8 cellular contexts compared by ENCODE assay signal in genomic region chr2:84939426-84940087, GRCh38. TPM values are rescaled to one million over a fixed set of nuclear protein-coding genes. Genes with fewer than 3 reads are reported as not detected.
A peak's percentile ranks its signal among the peaks of the same experiment; 100 is the strongest.
DNase-seq lines count a peak whose midpoint lies in the region; ATAC-seq and TF ChIP-seq lines count a peak whose summit lies in the region.

No MANE protein-coding gene starts in this region.

- H3K27ac Mint-ChIP-seq in activated naive CD8-positive, alpha-beta T cell treated with anti-CD3 and anti-CD28 coated beads, Interleukin-2, amount 10 ng/mL, durations not matched to agents 7 days and 5 days, result peak overlapping the region; percentile 99
- H3K27ac Mint-ChIP-seq in type B pancreatic cell, result no peak overlapping the region

- peaks cover 12% of the 10 kb centered on the region for H3K36me3 Mint-ChIP-seq in activated naive CD8-positive, alpha-beta T cell treated with anti-CD3 and anti-CD28 coated beads, Interleukin-2, amount 10 ng/mL, durations not matched to agents 7 days and 5 days
- no peaks in the 10 kb centered on the region for H3K36me3 Mint-ChIP-seq in type B pancreatic cell

- no peaks in the 10 kb centered on the region for H3K27me3 ChIP-seq in RWPE2 (ENCODE audit: insufficient read depth, poor library complexity, severe bottlenecking)

- H3K4me3 ChIP-seq in RWPE2 (ENCODE audit: severe bottlenecking), result no peak overlapping the region

- DNase-seq in RWPE2 (ENCODE audit: low spot score) (no peak), NCI-H2227 treated with DMSO at 0.1 percent for 48 hours (lab: John Stamatoyannopoulos, UW) (no peak), type B pancreatic cell (ENCODE audit: extremely low spot score, unreplicated experiment) (no peak), HuH-7.5 (ENCODE audit: low spot score) (no peak)
- peak; percentile 70 for DNase-seq in activated naive CD8-positive, alpha-beta T cell treated with anti-CD3 and anti-CD28 coated beads, Interleukin-2, amount 10 ng/mL, durations not matched to agents 7 days and 5 days
- peak; percentile 76 for DNase-seq in stimulated activated CD4-positive, alpha-beta T cell treated with anti-CD3 and anti-CD28 coated beads, Interleukin-4, amount 100 ng/mL, for 24 hours

- no peaks in the 10 kb centered on the region for H3K9me3 Mint-ChIP-seq in activated naive CD8-positive, alpha-beta T cell treated with anti-CD3 and anti-CD28 coated beads, Interleukin-2, amount 10 ng/mL, durations not matched to agents 7 days and 5 days
- no peaks in the 10 kb centered on the region for H3K9me3 Mint-ChIP-seq in type B pancreatic cell

- H3K27me3 Mint-ChIP-seq in activated naive CD8-positive, alpha-beta T cell treated with anti-CD3 and anti-CD28 coated beads, Interleukin-2, amount 10 ng/mL, durations not matched to agents 7 days and 5 days, result no peaks in the 10 kb centered on the region
- H3K27me3 Mint-ChIP-seq in type B pancreatic cell, result no peaks in the 10 kb centered on the region

- peak; percentile 68 for ATAC-seq in GM18519 (IDR thresholded peaks at IDR 0.05; ENCODE audit: low FRiP score, unreplicated experiment)
- ATAC-seq in HG02885 (IDR thresholded peaks at IDR 0.05; ENCODE audit: poor library complexity, unreplicated experiment), result peak; percentile 81
- ATAC-seq in RWPE2 (ENCODE audit: low read depth), result no peak
- peak; percentile 93 for ATAC-seq in activated naive CD8-positive, alpha-beta T cell treated with anti-CD3 and anti-CD28 coated beads, Interleukin-2, amount 10 ng/mL, durations not matched to agents 7 days and 5 days (ENCODE audit: low read depth)

- H3K4me1 ChIP-seq in RWPE2 (ENCODE audit: insufficient read depth, poor library complexity, severe bottlenecking), result peaks cover 11% of the 10 kb centered on the region

- POLR2A ChIA-PET in activated naive CD8-positive, alpha-beta T cell treated with anti-CD3 and anti-CD28 coated beads, Interleukin-2, amount 10 ng/mL, durations not matched to agents 7 days and 5 days (lab: Charles Lee), result interaction anchor here (0.8 to 5.4 kb wide), 21 partner anchors 8 to 480 kb away, joined by 3 to 94 read pairs (median 5); partner anchors contain the start of genes KCMF1, SUCLG1, TGOLN2 and TMSB10

- no peaks in the 10 kb centered on the region for H3K9me3 ChIP-seq in RWPE2 (ENCODE audit: severe bottlenecking)

- TF ChIP-seq CTCF in RWPE2 (IDR thresholded peaks at IDR 0.05; ENCODE audit: poor library complexity, severe bottlenecking) (no peak), type B pancreatic cell (conservative IDR thresholded peaks at IDR 0.05) (no peak)

- peaks cover 37% of the 10 kb centered on the region for H3K4me1 Mint-ChIP-seq in activated naive CD8-positive, alpha-beta T cell treated with anti-CD3 and anti-CD28 coated beads, Interleukin-2, amount 10 ng/mL, durations not matched to agents 7 days and 5 days
- no peaks in the 10 kb centered on the region for H3K4me1 Mint-ChIP-seq in type B pancreatic cell (ENCODE audit: unreplicated experiment)

- H3K36me3 ChIP-seq in RWPE2 (ENCODE audit: low read depth), result peaks cover 3% of the 10 kb centered on the region; the same call in 1 of the 2 replicates

- peak overlapping the region; percentile 87 for H3K4me3 Mint-ChIP-seq in activated naive CD8-positive, alpha-beta T cell treated with anti-CD3 and anti-CD28 coated beads, Interleukin-2, amount 10 ng/mL, durations not matched to agents 7 days and 5 days
- H3K4me3 Mint-ChIP-seq in type B pancreatic cell, result no peak overlapping the region

- peak overlapping the region; percentile 31 for H3K27ac ChIP-seq in RWPE2 (ENCODE audit: poor library complexity, severe bottlenecking)

RNA-seq across cellular contexts. Expression of gene KCMF1, which starts 31.4 kb away (rescaled TPM):
- 10 to 100 TPM; 79.3 to 81.0 TPM for total RNA-seq in activated naive CD8-positive, alpha-beta T cell treated with anti-CD3 and anti-CD28 coated beads, Interleukin-2, amount 10 ng/mL, durations not matched to agents 7 days and 5 days
- 61.4 and 62.2 TPM in 2 replicates for total RNA-seq in type B pancreatic cell (ENCODE audit: low replicate concordance)

RNA-seq across cellular contexts. Expression of gene TMSB10, which starts 34.1 kb away (rescaled TPM):
- 1,000 to 10,000 TPM; 4,217 to 4,653 TPM for total RNA-seq in activated naive CD8-positive, alpha-beta T cell treated with anti-CD3 and anti-CD28 coated beads, Interleukin-2, amount 10 ng/mL, durations not matched to agents 7 days and 5 days
- 1,269 and 1,391 TPM in 2 replicates for total RNA-seq in type B pancreatic cell (ENCODE audit: low replicate concordance)

RNA-seq across cellular contexts. Expression of gene TRABD2A, which starts 58.7 kb away (rescaled TPM):
- 10 to 100 TPM; 81.1 to 85.5 TPM for total RNA-seq in activated naive CD8-positive, alpha-beta T cell treated with anti-CD3 and anti-CD28 coated beads, Interleukin-2, amount 10 ng/mL, durations not matched to agents 7 days and 5 days
- total RNA-seq in type B pancreatic cell (ENCODE audit: low replicate concordance), result 2.1 and 3.3 TPM in 2 replicates

Comparison
In these comparisons a context has a peak if more than half of its experiments do, and no peak if none do; other contexts are left out.
1. DNase-seq: peak in activated naive CD8-positive, alpha-beta T cell treated with anti-CD3 and anti-CD28 coated beads, Interleukin-2, amount 10 ng/mL, durations not matched to agents 7 days and 5 days (single experiment) and stimulated activated CD4-positive, alpha-beta T cell treated with anti-CD3 and anti-CD28 coated beads, Interleukin-4, amount 100 ng/mL, for 24 hours (single experiment); none in RWPE2 (single experiment), NCI-H2227 treated with DMSO at 0.1 percent for 48 hours (single experiment), type B pancreatic cell (single experiment) and HuH-7.5 (single experiment).
2. RNA of gene TRABD2A, which starts 58.7 kb away (total RNA-seq): 81.1 to 85.5 TPM in activated naive CD8-positive, alpha-beta T cell treated with anti-CD3 and anti-CD28 coated beads, Interleukin-2, amount 10 ng/mL, durations not matched to agents 7 days and 5 days; 2.1 to 3.3 TPM in type B pancreatic cell; every median in the first group is over 10 times any median in the second.